18 cellular contexts compared by ENCODE assay signal in the genomic region with DNA sequence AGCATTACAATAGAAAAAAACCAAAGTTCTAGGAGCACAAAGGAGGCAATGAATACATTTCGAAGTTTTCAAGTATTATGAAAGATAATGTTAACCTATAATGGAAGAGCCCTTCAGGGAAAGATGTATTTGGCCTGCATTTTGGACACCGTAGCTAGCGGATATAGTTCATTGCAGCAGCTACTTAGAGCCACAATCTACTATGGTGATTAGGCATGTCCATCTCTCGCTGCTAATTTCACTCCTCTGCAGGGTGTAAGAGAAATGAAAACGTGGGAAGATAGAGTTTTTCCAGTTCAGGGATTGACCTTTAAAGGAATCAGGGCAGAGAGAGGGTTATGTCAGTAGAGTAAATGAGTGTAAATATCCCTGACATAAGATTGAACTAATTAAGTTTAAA. TPM values are rescaled to one million over a fixed set of nuclear protein-coding genes. Genes with fewer than 3 reads are reported as not detected.
"Had no signal": no experiment of that assay in that cellular context is flagged by ENCODE, and none has a peak within 500 bp of the region (broad histone marks: within the 10 kb centered on the region; RNA-seq: fewer than 3 reads in every experiment).

No MANE protein-coding gene starts in this region.

- H3K27ac Mint-ChIP-seq: activated CD4-positive, alpha-beta memory T cell treated with anti-CD3 and anti-CD28 coated beads for 36 hours; activated CD4-positive, alpha-beta T cell treated with anti-CD3 and anti-CD28 coated beads for 36 hours; activated naive CD4-positive, alpha-beta T cell treated with anti-CD3 and anti-CD28 coated beads, Interleukin-2, amount 50 U/mL, for 72 hours; activated T-helper 1 cell treated with anti-CD3 and anti-CD28 coated beads, Interleukin-12 subunit alpha, Interleukin-12 subunit beta, Interleukin-2, Interleukin-4 antibody, amounts not matched to agents 30 ng/mL and 10 ng/mL and 1 ng/mL, durations not matched to agents 14 hours and 24 hours and 36 hours; naive B cell; T-helper 2 cell treated with Interferon-gamma antibody and Interleukin-4, amounts not matched to agents 5 μg/mL and 100 μg/mL, for 36 hours; WTC11 had no signal

- H3K27ac ChIP-seq: adrenal gland, foreskin keratinocyte, transverse colon, uterus had no signal

- H3K9me3 Mint-ChIP-seq: activated CD4-positive, alpha-beta memory T cell treated with anti-CD3 and anti-CD28 coated beads for 36 hours; activated naive CD4-positive, alpha-beta T cell treated with anti-CD3 and anti-CD28 coated beads, Interleukin-2, amount 50 U/mL, for 72 hours; activated T-helper 1 cell treated with anti-CD3 and anti-CD28 coated beads, Interleukin-12 subunit alpha, Interleukin-12 subunit beta, Interleukin-2, Interleukin-4 antibody, amounts not matched to agents 30 ng/mL and 10 ng/mL and 1 ng/mL, durations not matched to agents 14 hours and 24 hours and 36 hours; T-helper 2 cell treated with Interferon-gamma antibody and Interleukin-4, amounts not matched to agents 5 μg/mL and 100 μg/mL, for 36 hours had no signal

- H3K4me1 Mint-ChIP-seq: activated CD4-positive, alpha-beta T cell treated with anti-CD3 and anti-CD28 coated beads for 36 hours; naive B cell had no signal

- H3K4me3 Mint-ChIP-seq: activated CD4-positive, alpha-beta memory T cell treated with anti-CD3 and anti-CD28 coated beads for 36 hours; activated CD4-positive, alpha-beta T cell treated with anti-CD3 and anti-CD28 coated beads for 36 hours; activated T-helper 1 cell treated with anti-CD3 and anti-CD28 coated beads, Interleukin-12 subunit alpha, Interleukin-12 subunit beta, Interleukin-2, Interleukin-4 antibody, amounts not matched to agents 30 ng/mL and 10 ng/mL and 1 ng/mL, durations not matched to agents 14 hours and 24 hours and 36 hours; naive B cell; T-helper 2 cell treated with Interferon-gamma antibody and Interleukin-4, amounts not matched to agents 5 μg/mL and 100 μg/mL, for 36 hours; WTC11 had no signal

- H3K36me3 ChIP-seq: adrenal gland, left lung, transverse colon, uterus had no signal

- ATAC-seq: activated CD4-positive, alpha-beta T cell treated with anti-CD3 and anti-CD28 coated beads for 36 hours; activated naive CD4-positive, alpha-beta T cell treated with anti-CD3 and anti-CD28 coated beads, Interleukin-2, amount 50 U/mL, for 72 hours; foreskin keratinocyte; left lung; WTC11 had no signal

- H3K36me3 Mint-ChIP-seq: activated CD4-positive, alpha-beta memory T cell treated with anti-CD3 and anti-CD28 coated beads for 36 hours; activated naive CD4-positive, alpha-beta T cell treated with anti-CD3 and anti-CD28 coated beads, Interleukin-2, amount 50 U/mL, for 72 hours; naive B cell; WTC11 had no signal

- H3K27me3 ChIP-seq: foreskin keratinocyte, left lung, transverse colon, uterus had no signal

- H3K4me1 ChIP-seq: foreskin keratinocyte, transverse colon, uterus had no signal

- H3K9me3 ChIP-seq: adrenal gland, left lung, transverse colon, uterus had no signal

- H3K4me3 ChIP-seq: adrenal gland, left lung, transverse colon, uterus had no signal

- DNase-seq: activated CD4-positive, alpha-beta memory T cell treated with anti-CD3 and anti-CD28 coated beads for 36 hours; activated CD4-positive, alpha-beta T cell treated with anti-CD3 and anti-CD28 coated beads for 36 hours; activated gamma-delta T cell treated with Interleukin-2 at 50 U/mL for 16 hours; activated T-cell treated with anti-CD3 and anti-CD28 coated beads for 4 hours; adrenal gland; foreskin keratinocyte; kidney; left lung; naive B cell; stimulated activated CD4-positive, alpha-beta T cell treated with anti-CD3 and anti-CD28 coated beads, Interleukin-12 subunit alpha, Interleukin-12 subunit beta, amount 100 ng/mL, for 4 hours; stimulated activated CD4-positive, alpha-beta T cell treated with anti-CD3 and anti-CD28 coated beads, Interleukin-1b, Interleukin-23, amount 100 ng/mL, for 48 hours; stimulated activated naive CD4-positive, alpha-beta T cell treated with Interleukin-2 at 50 U/mL for 16 hours; transverse colon; uterus had no signal

RNA-seq across cellular contexts. Expression of gene CAVIN2, which starts 8.5 kb away (rescaled TPM):
- total RNA-seq: activated CD4-positive, alpha-beta memory T cell treated with anti-CD3 and anti-CD28 coated beads for 36 hours; activated CD4-positive, alpha-beta T cell treated with anti-CD3 and anti-CD28 coated beads for 36 hours; activated naive CD4-positive, alpha-beta T cell treated with anti-CD3 and anti-CD28 coated beads, Interleukin-2, amount 50 U/mL, for 72 hours; activated T-helper 1 cell treated with anti-CD3 and anti-CD28 coated beads, Interleukin-12 subunit alpha, Interleukin-12 subunit beta, Interleukin-2, Interleukin-4 antibody, amounts not matched to agents 30 ng/mL and 10 ng/mL and 1 ng/mL, durations not matched to agents 14 hours and 24 hours and 36 hours had no signal
